Comparison of ENCODE assay signal across 11 cellular contexts in genomic region chr14:85319998-85320397, GRCh38.
A peak's percentile ranks its signal among the peaks of the same experiment; 100 is the strongest.
DNase-seq lines count a peak whose midpoint lies in the region; ATAC-seq, FAIRE-seq and TF ChIP-seq lines count a peak whose summit lies in the region.
"Had no signal": no experiment of that assay in that cellular context is flagged by ENCODE, and none has a peak within 500 bp of the region (broad histone marks: within the 10 kb centered on the region; RNA-seq: fewer than 3 reads in every experiment).

No MANE protein-coding gene starts in this region.

- H3F3A ChIP-seq in Loucy (ENCODE audit: low read depth) = no peaks in the 10 kb centered on the region; the same call in 1 of the 2 replicates
- H3F3A ChIP-seq in smooth muscle cell (ENCODE audit: low read depth) = peaks cover 4% of the 10 kb centered on the region

- H3K9ac ChIP-seq in Loucy (ENCODE audit: low read depth, low read length, poor library complexity, severe bottlenecking) (no peak overlapping the region), smooth muscle cell (ENCODE audit: low read depth) (no peak overlapping the region)

- H3K9me2 ChIP-seq in Loucy (replicated peaks; ENCODE audit: low read depth, low read length) = no peaks in the 10 kb centered on the region

- TF ChIP-seq CTCF in Loucy (conservative IDR thresholded peaks at IDR 0.05; ENCODE audit: low read length) = no peak
- TF ChIP-seq CTCF in brain microvascular endothelial cell (IDR thresholded peaks at IDR 0.05; ENCODE audit: low read depth, low read length, missing control alignments) = no peak
- TF ChIP-seq CTCF in foreskin keratinocyte (conservative IDR thresholded peaks at IDR 0.05) = no peak
- TF ChIP-seq CTCF in smooth muscle cell (IDR thresholded peaks at IDR 0.05; ENCODE audit: borderline replicate concordance, insufficient read depth, poor library complexity, severe bottlenecking) = no peak

- H4K20me1 ChIP-seq in Loucy (ENCODE audit: insufficient read depth, low read length, poor library complexity, severe bottlenecking) (no peaks in the 10 kb centered on the region), smooth muscle cell (ENCODE audit: low read depth) (no peaks in the 10 kb centered on the region)

- H3K4me3 ChIP-seq in Loucy (ENCODE audit: low read length, poor library complexity, severe bottlenecking) (peak overlapping the region; percentile 10), brain microvascular endothelial cell (ENCODE audit: low read depth, low read length) (no peak overlapping the region), smooth muscle cell (no peak overlapping the region), small intestine (ENCODE audit: low read depth in 1 of 2, low read length in 2 of 2) (no peak overlapping the region)
- H3K4me3 ChIP-seq: body of pancreas, pancreas had no signal

- H3K4me1 ChIP-seq in Loucy (ENCODE audit: insufficient read depth, low read length, poor library complexity, severe bottlenecking) (peaks cover 27% of the 10 kb centered on the region), foreskin keratinocyte (no peaks in the 10 kb centered on the region), smooth muscle cell (ENCODE audit: low read depth) (peaks cover 18% of the 10 kb centered on the region), small intestine (ENCODE audit: control insufficient read depth in 2 of 2, insufficient read depth in 1 of 2, low read depth in 1 of 2, low read length in 1 of 2) (no peaks in the 10 kb centered on the region)
- H3K4me1 ChIP-seq: body of pancreas, pancreas had no signal

- H3K79me2 ChIP-seq in Loucy (ENCODE audit: insufficient read depth, low read length) (no peaks in the 10 kb centered on the region), smooth muscle cell (ENCODE audit: low read depth) (no peaks in the 10 kb centered on the region)

- H2AFZ ChIP-seq in Loucy (ENCODE audit: low read length) (0 out of 2 replicates have a peak overlapping the region, but pooled peaks have one; percentile 32), smooth muscle cell (ENCODE audit: low read depth) (peak overlapping the region; percentile 13)

- H3K36me3 ChIP-seq in Loucy (ENCODE audit: insufficient read depth, low read length) = no peaks in the 10 kb centered on the region
- H3K36me3 ChIP-seq in brain microvascular endothelial cell (replicated peaks) = no peaks in the 10 kb centered on the region
- no peaks in the 10 kb centered on the region for H3K36me3 ChIP-seq in smooth muscle cell (ENCODE audit: low read depth)
- H3K36me3 ChIP-seq in small intestine (ENCODE audit: control insufficient read depth in 2 of 2, insufficient read depth in 2 of 2, low read length in 2 of 2) = no peaks in the 10 kb centered on the region
- H3K36me3 ChIP-seq: pancreas had no signal

- H3K27ac ChIP-seq in brain microvascular endothelial cell (no peak overlapping the region), foreskin keratinocyte (no peak overlapping the region), smooth muscle cell (ENCODE audit: low read depth) (peak overlapping the region; percentile 22), small intestine (ENCODE audit: low read depth in 1 of 2, low read length in 1 of 2) (no peak overlapping the region)
- H3K27ac ChIP-seq: body of pancreas, pancreas had no signal

- H3K27me3 ChIP-seq in Loucy (ENCODE audit: insufficient read depth, low read length, poor library complexity, severe bottlenecking) (no peaks in the 10 kb centered on the region), brain microvascular endothelial cell (replicated peaks) (no peaks in the 10 kb centered on the region), foreskin keratinocyte (no peaks in the 10 kb centered on the region), smooth muscle cell (ENCODE audit: low read depth) (no peaks in the 10 kb centered on the region), small intestine (ENCODE audit: control insufficient read depth in 2 of 2, insufficient read depth in 2 of 2, low read length in 2 of 2) (no peaks in the 10 kb centered on the region)
- H3K27me3 ChIP-seq: body of pancreas, pancreas had no signal

- 11% methylated on average over 4 of the region's 4 CpGs for WGBS in smooth muscle cell (ENCODE audit: low lambda C conversion rate)
- WGBS in small intestine, 3 donors = 53 to 71% (median 53%) methylated on average over 4 of the region's 4 CpGs

- ATAC-seq in foreskin keratinocyte (peak; percentile 72), GM21529 (IDR thresholded peaks at IDR 0.05; ENCODE audit: unreplicated experiment) (no peak)
- ATAC-seq: body of pancreas, pancreas had no signal

- FAIRE-seq in small intestine (lab: Jason Lieb, UNC) = no peak
- FAIRE-seq: pancreas had no signal

- DNase-seq in brain microvascular endothelial cell (peak; percentile 26), foreskin keratinocyte (peak; percentile 32 to 76), smooth muscle cell (lab: John Stamatoyannopoulos, UW; ENCODE audit: unreplicated experiment) (no peak), NCI-H510A (lab: John Stamatoyannopoulos, UW) (no peak), small intestine (no peak)
- DNase-seq: activated CD4-positive, CD25-positive, alpha-beta regulatory T cell; activated gamma-delta T cell; body of pancreas; pancreas had no signal

- H3K4me2 ChIP-seq in Loucy (ENCODE audit: low read depth, low read length, poor library complexity, severe bottlenecking) = peak overlapping the region; percentile 54
- H3K4me2 ChIP-seq in smooth muscle cell = peak overlapping the region; percentile 38

- in situ Hi-C loops in brain microvascular endothelial cell (cut with HindIII; ENCODE audit: low pct_ligation_motif_present, low sequenced_read_pairs) = no loop called here

- H3K9me3 ChIP-seq in Loucy (ENCODE audit: insufficient read depth, low read depth, low read length) (no peaks in the 10 kb centered on the region), smooth muscle cell (replicated peaks; ENCODE audit: low read depth) (no peaks in the 10 kb centered on the region), small intestine (ENCODE audit: control insufficient read depth, low read depth) (peaks cover 1% of the 10 kb centered on the region)
- H3K9me3 ChIP-seq: body of pancreas, pancreas had no signal

Comparison
In these comparisons a context has a peak if more than half of its experiments do, and no peak if none do; other contexts are left out.
1. DNase-seq: peak in brain microvascular endothelial cell (single experiment) and foreskin keratinocyte (2 of 2); none in smooth muscle cell (single experiment), NCI-H510A (single experiment) and small intestine (single experiment).